12 cellular contexts compared by ENCODE assay signal in genomic region chr1:59427155-59427554, GRCh38.
DNase-seq lines count a peak whose midpoint lies in the region; ATAC-seq and TF ChIP-seq lines count a peak whose summit lies in the region.
"Had no signal": no experiment of that assay in that cellular context is flagged by ENCODE, and none has a peak within 500 bp of the region (broad histone marks: within the 10 kb centered on the region; RNA-seq: fewer than 3 reads in every experiment).

No MANE protein-coding gene starts in this region.

- no peaks in the 10 kb centered on the region for H3K9me3 ChIP-seq in colonic mucosa
- H3K9me3 ChIP-seq: BLaER1 treated with 17β-estradiol and CSF1 and Interleukin-3, amounts not matched to agents 10 nM and 100 nM; stomach had no signal

- H3K4me3 ChIP-seq in BJ (ENCODE audit: low read depth, low read length) = no peak overlapping the region
- no peak overlapping the region for H3K4me3 ChIP-seq in Jurkat, Clone E6-1 (ENCODE audit: low read length)
- no peak overlapping the region for H3K4me3 ChIP-seq in colonic mucosa
- H3K4me3 ChIP-seq: BLaER1 treated with 17β-estradiol and CSF1 and Interleukin-3, amounts not matched to agents 10 nM and 100 nM; GM23338; stomach had no signal

- no peaks in the 10 kb centered on the region for H3K36me3 ChIP-seq in BJ (ENCODE audit: control insufficient read depth, insufficient read depth, low read length)
- H3K36me3 ChIP-seq in colonic mucosa = no peaks in the 10 kb centered on the region
- H3K36me3 ChIP-seq: BLaER1 treated with 17β-estradiol and CSF1 and Interleukin-3, amounts not matched to agents 10 nM and 100 nM; stomach had no signal

- H3K9ac ChIP-seq in colonic mucosa (ENCODE audit: low read depth in 2 of 2, low read length in 2 of 2) = no peak overlapping the region
- H3K9ac ChIP-seq: BLaER1 treated with 17β-estradiol and CSF1 and Interleukin-3, amounts not matched to agents 10 nM and 100 nM had no signal

- POLR2A ChIA-PET in BJ (lab: Charles Lee) = interaction anchor here (0.6 kb wide), 1 partner anchor 11 kb away, joined by 3 read pairs; no protein-coding TSS in a partner anchor
- POLR2A ChIA-PET in GM10248 (lab: Yijun Ruan, JAX) = no interaction called here

- TF ChIP-seq CTCF in BJ (IDR thresholded peaks at IDR 0.05; ENCODE audit: insufficient read depth, low read depth, low read length) = no peak
- no peak for TF ChIP-seq CTCF in VCaP (conservative IDR thresholded peaks at IDR 0.05)
- TF ChIP-seq CTCF in colonic mucosa (IDR thresholded peaks at IDR 0.05) = no peak
- TF ChIP-seq CTCF in GM10248 (IDR thresholded peaks at IDR 0.05; ENCODE audit: control extremely low read depth, extremely low read depth, low read depth, missing control alignments) = no peak

- CTCF ChIA-PET in BJ (lab: Yijun Ruan, JAX) (interaction anchor here (1.6 kb wide), 1 partner anchor 8 kb away, joined by 3 read pairs; no protein-coding TSS in a partner anchor), GM10248 (lab: Yijun Ruan, JAX) (interaction anchor here (1.3 kb wide), 1 partner anchor 14 kb away, joined by 3 read pairs; no protein-coding TSS in a partner anchor)

- peak overlapping the region; percentile 46; the same call in 1 of the 2 replicates for H3K27ac ChIP-seq in VCaP
- no peak overlapping the region for H3K27ac ChIP-seq in colonic mucosa
- H3K27ac ChIP-seq: BLaER1 treated with 17β-estradiol and CSF1 and Interleukin-3, amounts not matched to agents 10 nM and 100 nM; stomach had no signal

- peak; percentile 26 for DNase-seq in BJ (ENCODE audit: low read depth)
- DNase-seq in Jurkat, Clone E6-1 (ENCODE audit: low read depth, low spot score) = peak; percentile 4
- peak; percentile 97 for DNase-seq in kidney tubule cell (ENCODE audit: low spot score)
- DNase-seq in colonic mucosa = no peak
- no peak for DNase-seq in GM10248 (ENCODE audit: extremely low spot score)
- DNase-seq: NCI-H2029, stomach had no signal

- ATAC-seq in GM19324 (IDR thresholded peaks at IDR 0.05; ENCODE audit: low FRiP score, unreplicated experiment) (no peak), GM21619 (IDR thresholded peaks at IDR 0.05; ENCODE audit: unreplicated experiment) (no peak)
- ATAC-seq: GM23338 had no signal

- peaks cover 5% of the 10 kb centered on the region for H3K4me1 ChIP-seq in colonic mucosa

- H3K27me3 ChIP-seq in BJ (ENCODE audit: control insufficient read depth, insufficient read depth, low read length) (no peaks in the 10 kb centered on the region), colonic mucosa (no peaks in the 10 kb centered on the region)
- H3K27me3 ChIP-seq: BLaER1 treated with 17β-estradiol and CSF1 and Interleukin-3, amounts not matched to agents 10 nM and 100 nM; stomach had no signal

- intact Hi-C loops in colonic mucosa (cut with DNase I) = no loop called here

Comparison
In these comparisons a context has a peak if more than half of its experiments do, and no peak if none do; other contexts are left out.
1. DNase-seq: peak in BJ (single experiment), Jurkat, Clone E6-1 (single experiment) and kidney tubule cell (single experiment); none in colonic mucosa (single experiment) and GM10248 (single experiment).